In the genomic region with DNA sequence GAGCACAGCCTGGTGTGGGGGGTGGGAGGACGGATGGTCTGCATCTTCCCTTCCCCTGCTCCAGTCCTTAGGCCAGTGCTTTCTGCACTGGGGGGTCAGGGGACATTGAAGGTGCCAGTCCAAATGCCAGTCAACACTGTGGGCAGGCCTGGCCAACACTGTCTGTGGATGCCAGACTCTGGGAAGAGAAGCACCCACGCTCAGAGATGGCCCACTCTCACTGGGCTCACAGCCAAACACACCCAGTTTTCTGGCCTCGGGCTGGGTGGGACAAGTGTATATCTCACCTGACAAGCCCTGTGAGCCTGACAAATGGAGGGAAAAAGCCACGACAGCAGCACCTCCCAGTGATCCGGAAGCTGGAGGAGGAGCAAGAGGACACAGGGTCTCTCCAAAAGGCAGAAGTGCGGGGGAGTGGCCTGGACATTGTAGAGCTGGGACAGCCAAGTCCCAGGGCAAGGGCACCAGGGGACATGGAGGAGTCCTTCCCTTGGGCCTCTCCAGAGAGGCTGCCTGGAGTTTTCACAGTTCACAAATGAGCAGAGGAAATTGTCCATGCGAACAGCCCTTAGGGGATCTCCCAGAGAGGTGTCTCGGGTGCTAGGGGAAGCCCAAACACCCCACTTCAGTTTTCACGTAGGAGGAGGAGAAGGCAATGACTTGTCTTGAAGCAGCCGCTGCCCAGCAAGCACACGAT, we compare ENCODE assay signal across 9 cellular contexts.
DNase-seq lines count a peak whose midpoint lies in the region; ATAC-seq and TF ChIP-seq lines count a peak whose summit lies in the region.
"Had no signal": no experiment of that assay in that cellular context is flagged by ENCODE, and none has a peak within 500 bp of the region (broad histone marks: within the 10 kb centered on the region; RNA-seq: fewer than 3 reads in every experiment).

No MANE protein-coding gene starts in this region.

- ATAC-seq in GM18873 (IDR thresholded peaks at IDR 0.05; ENCODE audit: low FRiP score, unreplicated experiment): peak; percentile 89
- ATAC-seq in GM21528 (IDR thresholded peaks at IDR 0.05; ENCODE audit: low FRiP score, unreplicated experiment): peak; percentile 69
- peak; percentile 82 for ATAC-seq in HG03469 (IDR thresholded peaks at IDR 0.05; ENCODE audit: unreplicated experiment)

- no peak overlapping the region for H3K4me3 Mint-ChIP-seq in nephron
- H3K4me3 Mint-ChIP-seq in activated T-helper 2 cell treated with anti-CD3 and anti-CD28 coated beads, Interferon-gamma antibody, Interleukin-2, Interleukin-4, amounts not matched to agents 10 μg/mL and 5 μg/mL and 100 μg/mL, durations not matched to agents 14 hours and 24 hours and 36 hours (ENCODE audit: low read depth): no peak overlapping the region

- H3K4me1 Mint-ChIP-seq in nephron: peaks cover 39% of the 10 kb centered on the region
- no peaks in the 10 kb centered on the region for H3K4me1 Mint-ChIP-seq in activated T-helper 2 cell treated with anti-CD3 and anti-CD28 coated beads, Interferon-gamma antibody, Interleukin-2, Interleukin-4, amounts not matched to agents 10 μg/mL and 5 μg/mL and 100 μg/mL, durations not matched to agents 14 hours and 24 hours and 36 hours (ENCODE audit: low read depth)

- H3K27ac Mint-ChIP-seq in nephron: peak overlapping the region in 2 of 3 experiments; percentile 47 to 76
- H3K27ac Mint-ChIP-seq in activated T-helper 2 cell treated with anti-CD3 and anti-CD28 coated beads, Interferon-gamma antibody, Interleukin-2, Interleukin-4, amounts not matched to agents 10 μg/mL and 5 μg/mL and 100 μg/mL, durations not matched to agents 14 hours and 24 hours and 36 hours: no peak overlapping the region

- intact Hi-C loops in activated T-helper 2 cell treated with anti-CD3 and anti-CD28 coated beads, Interferon-gamma antibody, Interleukin-2, Interleukin-4, amounts not matched to agents 10 μg/mL and 5 μg/mL and 100 μg/mL, durations not matched to agents 14 hours and 24 hours and 36 hours (cut with micrococcal nuclease): no loop called here
- intact Hi-C loops in posterior vena cava (cut with DNase I): no loop called here

- no peak for TF ChIP-seq CTCF in nephron (IDR thresholded peaks at IDR 0.05; ENCODE audit: unreplicated experiment in 3 of 3)

- DNase-seq in activated T-helper 2 cell treated with anti-CD3 and anti-CD28 coated beads, Interferon-gamma antibody, Interleukin-2, Interleukin-4, amounts not matched to agents 10 μg/mL and 5 μg/mL and 100 μg/mL, durations not matched to agents 14 hours and 24 hours and 36 hours (ENCODE audit: low spot score): no peak
- DNase-seq in NCI-H510A (lab: John Stamatoyannopoulos, UW) (no peak), posterior vena cava (ENCODE audit: low spot score) (no peak)
- DNase-seq: hippocampal formation, NCI-H1105 treated with DMSO at 0.1 percent for 48 hours had no signal

- H3K36me3 Mint-ChIP-seq in nephron (ENCODE audit: low read depth): no peaks in the 10 kb centered on the region
- H3K36me3 Mint-ChIP-seq in activated T-helper 2 cell treated with anti-CD3 and anti-CD28 coated beads, Interferon-gamma antibody, Interleukin-2, Interleukin-4, amounts not matched to agents 10 μg/mL and 5 μg/mL and 100 μg/mL, durations not matched to agents 14 hours and 24 hours and 36 hours (ENCODE audit: low read depth): no peaks in the 10 kb centered on the region

- H3K27me3 Mint-ChIP-seq in nephron (ENCODE audit: low read depth): peaks cover 8% of the 10 kb centered on the region
- H3K27me3 Mint-ChIP-seq in activated T-helper 2 cell treated with anti-CD3 and anti-CD28 coated beads, Interferon-gamma antibody, Interleukin-2, Interleukin-4, amounts not matched to agents 10 μg/mL and 5 μg/mL and 100 μg/mL, durations not matched to agents 14 hours and 24 hours and 36 hours (ENCODE audit: low read depth): peaks cover 8% of the 10 kb centered on the region

- no peaks in the 10 kb centered on the region for H3K9me3 Mint-ChIP-seq in nephron
- H3K9me3 Mint-ChIP-seq in activated T-helper 2 cell treated with anti-CD3 and anti-CD28 coated beads, Interferon-gamma antibody, Interleukin-2, Interleukin-4, amounts not matched to agents 10 μg/mL and 5 μg/mL and 100 μg/mL, durations not matched to agents 14 hours and 24 hours and 36 hours: no peaks in the 10 kb centered on the region
